Comparison of ENCODE assay signal across 1 cellular context in the genomic region with DNA sequence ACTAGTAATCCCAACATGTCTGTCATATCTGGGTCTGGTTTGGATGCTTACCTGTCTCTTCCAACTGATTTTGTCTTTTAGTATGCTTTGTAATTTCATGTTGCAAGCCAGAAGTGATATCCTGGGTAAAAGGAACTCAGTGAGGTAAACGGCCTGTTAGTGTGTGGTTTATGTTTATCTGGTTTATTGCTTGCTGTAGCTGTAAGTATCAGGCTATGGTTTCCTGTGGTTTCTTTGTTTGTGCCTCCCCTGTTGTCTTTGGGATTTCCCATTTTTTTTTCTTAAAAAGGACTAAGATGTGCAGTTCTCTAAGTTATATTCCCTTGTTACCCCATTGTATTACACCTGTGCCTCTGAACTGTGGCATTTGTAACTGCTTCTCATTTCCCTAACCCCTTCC.
TF ChIP-seq lines count a peak whose summit lies in the region.

No MANE protein-coding gene starts in this region.

TF ChIP-seq in GM23338, 12 proteins besides CTCF, POLR2A, EP300 and RAD21 (continued from another document):
- TF ChIP-seq ZNF462 (CRISPR knock-in tag; IDR thresholded peaks at IDR 0.05), result no peak
- no peak for TF ChIP-seq POLR2AphosphoS5 (IDR thresholded peaks at IDR 0.05; ENCODE audit: low read depth)
- no peak for TF ChIP-seq EZH2 (IDR thresholded peaks at IDR 0.05; ENCODE audit: low read depth, unreplicated experiment)
- no peak for TF ChIP-seq CREB1 (CRISPR knock-in tag; IDR thresholded peaks at IDR 0.05; ENCODE audit: low read depth)
- TF ChIP-seq STAT1 (IDR thresholded peaks at IDR 0.05; ENCODE audit: unreplicated experiment), result no peak
